ENCODE assay signal across 8 cellular contexts in genomic region chr13:59680429-59681024, GRCh38.
DNase-seq lines count a peak whose midpoint lies in the region; ATAC-seq and TF ChIP-seq lines count a peak whose summit lies in the region.

No MANE protein-coding gene starts in this region.

- H3K4me1 ChIP-seq in Peyer's patch (no peaks in the 10 kb centered on the region), foreskin keratinocyte (no peaks in the 10 kb centered on the region)

- DNase-seq in DMS114 treated with DMSO at 0.1 percent for 48 hours (lab: John Stamatoyannopoulos, UW; ENCODE audit: unreplicated experiment) (peak; percentile 10), Peyer's patch (no peak), foreskin keratinocyte (peak; percentile 2 to 13), NCI-H1436 (lab: John Stamatoyannopoulos, UW) (no peak), midbrain (lab: John Stamatoyannopoulos, UW) (no peak)

- no peaks in the 10 kb centered on the region for H3K36me3 ChIP-seq in Peyer's patch

- no peaks in the 10 kb centered on the region for H3K27me3 ChIP-seq in Peyer's patch
- no peaks in the 10 kb centered on the region for H3K27me3 ChIP-seq in foreskin keratinocyte

- H3K9me3 ChIP-seq in Peyer's patch, result no peaks in the 10 kb centered on the region

- TF ChIP-seq CTCF in Peyer's patch (IDR thresholded peaks at IDR 0.05) (peak in 5 of 6 experiments; percentile 16 to 65 (median 62)), foreskin keratinocyte (conservative IDR thresholded peaks at IDR 0.05) (peak; percentile 76)

- no peak overlapping the region for H3K27ac ChIP-seq in Peyer's patch
- H3K27ac ChIP-seq in foreskin keratinocyte, result no peak overlapping the region

- ATAC-seq in HG02623 (IDR thresholded peaks at IDR 0.05; ENCODE audit: unreplicated experiment) (peak; percentile 40), foreskin keratinocyte (peak; percentile 46), HG03571 (IDR thresholded peaks at IDR 0.05; ENCODE audit: unreplicated experiment) (no peak), GM21717 (IDR thresholded peaks at IDR 0.05; ENCODE audit: unreplicated experiment) (no peak)

- TF ChIP-seq POLR2A in Peyer's patch (IDR thresholded peaks at IDR 0.05), result no peak

- no peak overlapping the region for H3K4me3 ChIP-seq in Peyer's patch

Comparison
In these comparisons a context has a peak if more than half of its experiments do, and no peak if none do; other contexts are left out.
1. DNase-seq: peak in DMS114 treated with DMSO at 0.1 percent for 48 hours (single experiment) and foreskin keratinocyte (2 of 2); none in Peyer's patch (0 of 3), NCI-H1436 (single experiment) and midbrain (single experiment).
2. ATAC-seq: peak in HG02623 (single experiment) and foreskin keratinocyte (single experiment); none in HG03571 (single experiment) and GM21717 (single experiment).